8 cellular contexts compared by ENCODE assay signal in the genomic region with DNA sequence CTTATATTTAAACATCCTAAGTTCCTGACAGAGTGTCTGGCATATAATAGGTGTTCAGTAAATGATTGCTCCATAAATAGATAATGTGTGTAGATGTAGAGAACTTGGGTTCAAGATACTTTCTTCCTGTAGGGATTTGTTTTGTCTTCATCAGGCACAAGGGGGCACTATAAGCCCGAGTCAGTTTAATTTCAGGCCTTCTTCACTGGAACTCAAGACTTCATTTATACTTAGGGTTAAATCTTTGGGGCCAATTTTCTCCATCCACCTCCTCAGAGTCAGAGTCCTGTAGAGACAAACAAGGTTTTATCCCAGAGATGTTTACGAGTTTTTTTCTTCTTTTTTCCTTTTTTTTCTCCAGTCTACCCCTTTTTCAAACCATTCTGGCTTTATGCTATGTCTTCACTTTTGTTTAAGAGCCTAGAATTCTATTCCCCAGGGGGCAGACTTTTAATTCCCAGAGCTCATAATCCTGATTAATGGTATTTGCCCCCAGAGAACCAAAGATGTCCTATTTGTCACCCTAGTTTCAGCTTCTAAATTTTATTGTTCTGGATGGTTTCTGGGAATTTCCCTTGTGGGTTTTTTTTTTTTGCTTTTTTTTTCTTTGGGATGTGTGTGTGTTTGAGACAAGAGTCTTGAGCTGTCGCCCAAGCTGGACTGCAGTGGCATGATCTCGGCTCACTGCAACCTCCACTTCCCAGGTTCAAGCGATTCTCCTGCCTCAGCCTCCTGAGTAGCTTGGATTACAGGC.
DNase-seq lines count a peak whose midpoint lies in the region; ATAC-seq and TF ChIP-seq lines count a peak whose summit lies in the region.

No MANE protein-coding gene starts in this region.

- no peak overlapping the region for H3K4me3 ChIP-seq in foreskin fibroblast (ENCODE audit: low read depth in 1 of 2, low read length in 2 of 2)
- no peak overlapping the region for H3K4me3 ChIP-seq in gastrocnemius medialis

- peaks cover 11% of the 10 kb centered on the region for H3K36me3 Mint-ChIP-seq in activated CD8-positive, alpha-beta T cell treated with anti-CD3 and anti-CD28 coated beads for 36 hours (ENCODE audit: low read depth)

- in situ Hi-C loops in gastrocnemius medialis (cut with MboI; ENCODE audit: low sequenced_read_pairs in 4 of 4): loop anchor here in 3 of 4 donors (10.0 to 25.0 kb wide), 2 partner anchors 419 to 1637 kb away; partner anchors contain the start of gene ABT1 (in 2 of the 3)

- H3K36me3 ChIP-seq in gastrocnemius medialis: no peaks in the 10 kb centered on the region

- no peaks in the 10 kb centered on the region for H3K27me3 Mint-ChIP-seq in activated CD8-positive, alpha-beta T cell treated with anti-CD3 and anti-CD28 coated beads for 36 hours

- peaks cover 4 to 6% of the 10 kb centered on the region in 2 donors for H3K4me1 ChIP-seq in gastrocnemius medialis

- peak overlapping the region; percentile 46 for H3K4me3 Mint-ChIP-seq in activated CD8-positive, alpha-beta T cell treated with anti-CD3 and anti-CD28 coated beads for 36 hours

- peaks cover 38% of the 10 kb centered on the region for H3K4me1 Mint-ChIP-seq in activated CD8-positive, alpha-beta T cell treated with anti-CD3 and anti-CD28 coated beads for 36 hours (ENCODE audit: low read depth)

- peak; percentile 86 for TF ChIP-seq CTCF in activated CD8-positive, alpha-beta T cell treated with anti-CD3 and anti-CD28 coated beads for 36 hours (IDR thresholded peaks at IDR 0.05)
- peak; percentile 57 for TF ChIP-seq CTCF in foreskin fibroblast (IDR thresholded peaks at IDR 0.05; ENCODE audit: low read depth, low read length)
- TF ChIP-seq CTCF in gastrocnemius medialis (IDR thresholded peaks at IDR 0.05 in 4 of 5, conservative IDR thresholded peaks at IDR 0.05 in 1 of 5): peak in 3 of 5 experiments; percentile 17 to 58 (median 51)

- DNase-seq in AG08395 (ENCODE audit: low spot score): peak; percentile 62
- DNase-seq in GM03348 (ENCODE audit: low spot score): peak; percentile 59
- DNase-seq in NCI-H446 treated with DMSO at 0.1 percent for 48 hours (lab: John Stamatoyannopoulos, UW): peak; percentile 69
- DNase-seq in activated CD8-positive, alpha-beta T cell treated with anti-CD3 and anti-CD28 coated beads for 36 hours: peak; percentile 72
- DNase-seq in foreskin fibroblast: peak; percentile 50 to 80
- no peak for DNase-seq in gastrocnemius medialis
- no peak for DNase-seq in effector CD4-positive, alpha-beta T cell

- intact Hi-C loops in activated CD8-positive, alpha-beta T cell treated with anti-CD3 and anti-CD28 coated beads for 36 hours (cut with micrococcal nuclease): no loop called here
- intact Hi-C loops in gastrocnemius medialis (cut with DNase I; ENCODE audit: low total_unique reads): loop anchor here (10.0 kb wide), 2 partner anchors 389 to 419 kb away; partner anchors contain the start of gene ABT1

- CTCF ChIA-PET in activated CD8-positive, alpha-beta T cell treated with anti-CD3 and anti-CD28 coated beads for 36 hours (lab: Charles Lee): interaction anchor here (0.7 to 1.4 kb wide), 15 partner anchors 13 to 420 kb away, joined by 3 to 10 read pairs (median 4); a partner anchor contains a TSS

- peak; percentile 17 for ATAC-seq in activated CD8-positive, alpha-beta T cell treated with anti-CD3 and anti-CD28 coated beads for 36 hours
- ATAC-seq in gastrocnemius medialis (no peak), HG02938 (IDR thresholded peaks at IDR 0.05; ENCODE audit: unreplicated experiment) (no peak)

- no peak overlapping the region for H3K27ac ChIP-seq in gastrocnemius medialis

- no peak for TF ChIP-seq POLR2A in gastrocnemius medialis (IDR thresholded peaks at IDR 0.05)

- peak overlapping the region; percentile 63 for H3K27ac Mint-ChIP-seq in activated CD8-positive, alpha-beta T cell treated with anti-CD3 and anti-CD28 coated beads for 36 hours

- POLR2A ChIA-PET in activated CD8-positive, alpha-beta T cell treated with anti-CD3 and anti-CD28 coated beads for 36 hours (lab: Charles Lee): interaction anchor here (0.6 to 5.8 kb wide), 8 partner anchors 12 to 58 kb away, joined by 3 to 77 read pairs (median 5); a partner anchor contains a TSS

- no peaks in the 10 kb centered on the region for H3K27me3 ChIP-seq in gastrocnemius medialis

- H3K9me3 Mint-ChIP-seq in activated CD8-positive, alpha-beta T cell treated with anti-CD3 and anti-CD28 coated beads for 36 hours: no peaks in the 10 kb centered on the region

- H3K9me3 ChIP-seq in gastrocnemius medialis: no peaks in the 10 kb centered on the region

Comparison
In these comparisons a context has a peak if more than half of its experiments do, and no peak if none do; other contexts are left out.
1. DNase-seq: peak in AG08395 (single experiment), GM03348 (single experiment), NCI-H446 treated with DMSO at 0.1 percent for 48 hours (single experiment), activated CD8-positive, alpha-beta T cell treated with anti-CD3 and anti-CD28 coated beads for 36 hours (single experiment) and foreskin fibroblast (2 of 2); none in gastrocnemius medialis (0 of 2) and effector CD4-positive, alpha-beta T cell (single experiment).
2. Peak in every context shown above with its lines, with median percentiles within 50 percentile points of each other: CTCF ChIP-seq.